ENCODE assay signal across 9 cellular contexts in the genomic region with DNA sequence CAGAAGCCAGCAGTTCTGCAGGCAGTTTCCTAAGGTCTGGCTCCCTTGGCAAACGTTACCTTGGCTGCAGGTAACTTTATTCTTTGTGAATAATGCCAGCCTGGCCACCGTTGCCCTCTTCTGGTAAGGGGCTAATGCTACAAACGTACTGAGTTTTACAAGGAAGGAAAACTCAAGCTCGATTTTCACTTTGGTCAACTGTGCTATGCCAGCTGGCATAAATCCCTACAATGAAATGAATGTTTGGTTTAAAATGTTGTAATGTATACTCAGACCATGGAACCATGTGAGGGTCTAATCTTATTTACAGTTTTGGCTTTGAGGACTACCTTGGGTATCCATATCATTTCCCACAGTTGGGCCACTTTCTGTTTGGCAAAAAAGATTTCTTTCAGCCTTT.
A peak's percentile ranks its signal among the peaks of the same experiment; 100 is the strongest.
DNase-seq lines count a peak whose midpoint lies in the region; ATAC-seq and TF ChIP-seq lines count a peak whose summit lies in the region.
"Had no signal": no experiment of that assay in that cellular context is flagged by ENCODE, and none has a peak within 500 bp of the region (broad histone marks: within the 10 kb centered on the region; RNA-seq: fewer than 3 reads in every experiment).

No MANE protein-coding gene starts in this region.

- H3K27ac ChIP-seq in OCI-LY7 (ENCODE audit: low read depth, low read length, poor library complexity, severe bottlenecking): no peak overlapping the region
- H3K27ac ChIP-seq in esophagus squamous epithelium: peak overlapping the region in 1 of 4 donors; percentile 11
- H3K27ac ChIP-seq in vagina: peak overlapping the region; percentile 23
- H3K27ac ChIP-seq: sigmoid colon had no signal

- H2AFZ ChIP-seq in OCI-LY7 (ENCODE audit: low read length): no peak overlapping the region

- 18% methylated on average over 4 of the region's 4 CpGs for WGBS in esophagus squamous epithelium, 2 donors

- no TSS peak for BruUV-seq in OCI-LY7 (replicated peaks; lab: Mats Ljungman, UMichigan)

- no peak overlapping the region for H3K4me2 ChIP-seq in OCI-LY7 (ENCODE audit: low read length)

- POLR2A ChIA-PET in OCI-LY7 (lab: Charles Lee): interaction anchor here (0.6 kb wide), 1 partner anchor 595 kb away, joined by 3 read pairs; no protein-coding TSS in a partner anchor

- ATAC-seq in GM21528 (IDR thresholded peaks at IDR 0.05; ENCODE audit: low FRiP score, unreplicated experiment): no peak

- H3K27me3 ChIP-seq in esophagus squamous epithelium (no peaks in the 10 kb centered on the region), vagina (no peaks in the 10 kb centered on the region)
- H3K27me3 ChIP-seq: sigmoid colon had no signal

- H3K79me2 ChIP-seq in OCI-LY7 (ENCODE audit: insufficient read depth, low read depth, low read length): no peaks in the 10 kb centered on the region

- H3K4me3 ChIP-seq in OCI-LY7 (ENCODE audit: low read depth, low read length, poor library complexity, severe bottlenecking) (no peak overlapping the region), esophagus squamous epithelium (no peak overlapping the region), vagina (no peak overlapping the region)
- H3K4me3 ChIP-seq: sigmoid colon had no signal

- H3K9me2 ChIP-seq in OCI-LY7 (ENCODE audit: insufficient read depth, low read length): no peaks in the 10 kb centered on the region

- H3K4me1 ChIP-seq in OCI-LY7 (ENCODE audit: insufficient read depth, low read length, poor library complexity, severe bottlenecking): no peaks in the 10 kb centered on the region
- H3K4me1 ChIP-seq in esophagus squamous epithelium: peaks cover 9 to 35% (median 11%) of the 10 kb centered on the region in 3 donors
- peaks cover 30% of the 10 kb centered on the region for H3K4me1 ChIP-seq in vagina

- no peak for TF ChIP-seq POLR2A in esophagus squamous epithelium (IDR thresholded peaks at IDR 0.05)
- no peak for TF ChIP-seq POLR2A in vagina (IDR thresholded peaks at IDR 0.05)

- H3K9me3 ChIP-seq in OCI-LY7 (ENCODE audit: low read length): no peaks in the 10 kb centered on the region
- H3K9me3 ChIP-seq in esophagus squamous epithelium: no peaks in the 10 kb centered on the region
- H3K9me3 ChIP-seq in vagina: no peaks in the 10 kb centered on the region
- H3K9me3 ChIP-seq: sigmoid colon had no signal

- intact Hi-C loops in OCI-LY7 (cut with micrococcal nuclease; ENCODE audit: unreplicated experiment) (loop anchor here (5.0 to 10.0 kb wide), 2 partner anchors 562 to 919 kb away; no protein-coding TSS in a partner anchor), esophagus squamous epithelium (cut with DNase I) (no loop called here), vagina (cut with DNase I) (no loop called here)

- peaks cover 4% of the 10 kb centered on the region for H4K20me1 ChIP-seq in OCI-LY7 (ENCODE audit: insufficient read depth, low read length)

- CTCF ChIA-PET in OCI-LY7 (lab: Charles Lee; ENCODE audit: unreplicated experiment): interaction anchor here (0.6 kb wide), 1 partner anchor 922 kb away, joined by 3 read pairs; no protein-coding TSS in a partner anchor

- H3K36me3 ChIP-seq in OCI-LY7 (ENCODE audit: insufficient read depth, low read length): no peaks in the 10 kb centered on the region
- H3K36me3 ChIP-seq in esophagus squamous epithelium: no peaks in the 10 kb centered on the region
- H3K36me3 ChIP-seq in vagina: no peaks in the 10 kb centered on the region
- H3K36me3 ChIP-seq: sigmoid colon had no signal

- peak; percentile 11 for DNase-seq in stimulated activated CD4-positive, alpha-beta T cell treated with anti-CD3 and anti-CD28 coated beads, Interleukin-4, amount 100 ng/mL, for 1 hour
- no peak for DNase-seq in stimulated activated CD4-positive, alpha-beta T cell treated with anti-CD3 and anti-CD28 coated beads, Interleukin-4, amount 100 ng/mL, for 24 hours
- DNase-seq in OCI-LY7 (ENCODE audit: low spot score) (peak; percentile 3), esophagus squamous epithelium (lab: John Stamatoyannopoulos, UW) (no peak), vagina (ENCODE audit: extremely low spot score in 2 of 2) (no peak), NCI-H1694 treated with DMSO at 0.1 percent for 48 hours (lab: John Stamatoyannopoulos, UW) (no peak), epidermal melanocyte (ENCODE audit: insufficient read length, low spot score) (no peak)
- DNase-seq: sigmoid colon had no signal

- TF ChIP-seq CTCF in OCI-LY7 (conservative IDR thresholded peaks at IDR 0.05; ENCODE audit: low read length) (peak; percentile 68), esophagus squamous epithelium (IDR thresholded peaks at IDR 0.05) (peak in 5 of 6 experiments; percentile 29 to 63 (median 48)), vagina (IDR thresholded peaks at IDR 0.05) (no peak)

Comparison
In these comparisons a context has a peak if more than half of its experiments do, and no peak if none do; other contexts are left out.
1. DNase-seq: peak in stimulated activated CD4-positive, alpha-beta T cell treated with anti-CD3 and anti-CD28 coated beads, Interleukin-4, amount 100 ng/mL, for 1 hour (single experiment) and OCI-LY7 (single experiment); none in stimulated activated CD4-positive, alpha-beta T cell treated with anti-CD3 and anti-CD28 coated beads, Interleukin-4, amount 100 ng/mL, for 24 hours (single experiment), esophagus squamous epithelium (single experiment), vagina (0 of 2), NCI-H1694 treated with DMSO at 0.1 percent for 48 hours (single experiment) and epidermal melanocyte (single experiment).
2. CTCF ChIP-seq: peak in OCI-LY7 (single experiment) and esophagus squamous epithelium (5 of 6); none in vagina (0 of 3).